15 cellular contexts compared by ENCODE assay signal in genomic region chr13:33202644-33203169, GRCh38.
A peak's percentile ranks its signal among the peaks of the same experiment; 100 is the strongest.
DNase-seq lines count a peak whose midpoint lies in the region; ATAC-seq, FAIRE-seq and TF ChIP-seq lines count a peak whose summit lies in the region.
"Had no signal": no experiment of that assay in that cellular context is flagged by ENCODE, and none has a peak within 500 bp of the region (broad histone marks: within the 10 kb centered on the region; RNA-seq: fewer than 3 reads in every experiment).

No MANE protein-coding gene starts in this region.

- ATAC-seq in GM18907 (IDR thresholded peaks at IDR 0.05; ENCODE audit: unreplicated experiment) (peak; percentile 41), HG03354 (IDR thresholded peaks at IDR 0.05; ENCODE audit: poor library complexity, severe bottlenecking, unreplicated experiment) (peak; percentile 47), HG03280 (IDR thresholded peaks at IDR 0.05; ENCODE audit: unreplicated experiment) (no peak)
- no peak for ATAC-seq in activated T-cell treated with anti-CD3 and anti-CD28 coated beads, Interleukin-2, amount 50 U/mL, for 72 hours (replicated peaks in 1 of 2)
- ATAC-seq: right cardiac atrium had no signal

- H3K36me3 Mint-ChIP-seq in activated T-cell treated with anti-CD3 and anti-CD28 coated beads, Interleukin-2, amount 50 U/mL, for 72 hours (ENCODE audit: insufficient read depth in 2 of 2), result no peaks in the 10 kb centered on the region

- H3K4me3 ChIP-seq in brain microvascular endothelial cell (ENCODE audit: low read depth, low read length), result no peak overlapping the region
- H3K4me3 ChIP-seq in stomach smooth muscle (ENCODE audit: low read length in 2 of 2), result peak overlapping the region; percentile 70 to 89
- H3K4me3 ChIP-seq: cardiac muscle cell had no signal

- H3K27me3 ChIP-seq in brain microvascular endothelial cell (replicated peaks) (no peaks in the 10 kb centered on the region), stomach smooth muscle (ENCODE audit: control insufficient read depth in 1 of 2, insufficient read depth in 2 of 2, low read length in 2 of 2) (no peaks in the 10 kb centered on the region)
- H3K27me3 ChIP-seq: cardiac muscle cell had no signal

- no peak overlapping the region for H3K27ac Mint-ChIP-seq in activated T-cell treated with anti-CD3 and anti-CD28 coated beads, Interleukin-2, amount 50 U/mL, for 72 hours
- H3K27ac Mint-ChIP-seq: stimulated activated naive CD8-positive, alpha-beta T cell treated with anti-CD3 and anti-CD28 coated beads, Interleukin-15, Interleukin-2, amounts not matched to agents 100 ng/mL and 50 ng/mL, for 24 hours had no signal

- peak overlapping the region; percentile 5 for H3K27ac ChIP-seq in brain microvascular endothelial cell
- H3K27ac ChIP-seq in stomach smooth muscle (ENCODE audit: low read length), result peak overlapping the region; percentile 90
- H3K27ac ChIP-seq: cardiac muscle cell had no signal

- TF ChIP-seq CTCF in brain microvascular endothelial cell (IDR thresholded peaks at IDR 0.05; ENCODE audit: low read depth, low read length, missing control alignments), result no peak

- peaks cover 23% of the 10 kb centered on the region for H3K4me1 Mint-ChIP-seq in activated T-cell treated with anti-CD3 and anti-CD28 coated beads, Interleukin-2, amount 50 U/mL, for 72 hours (ENCODE audit: low read depth)

- H3K4me1 ChIP-seq in stomach smooth muscle (ENCODE audit: control insufficient read depth, insufficient read depth, low read length), result peaks cover 30% of the 10 kb centered on the region

- H3K9me3 Mint-ChIP-seq in activated T-cell treated with anti-CD3 and anti-CD28 coated beads, Interleukin-2, amount 50 U/mL, for 72 hours, result no peaks in the 10 kb centered on the region
- H3K9me3 Mint-ChIP-seq: stimulated activated naive CD8-positive, alpha-beta T cell treated with anti-CD3 and anti-CD28 coated beads, Interleukin-15, Interleukin-2, amounts not matched to agents 100 ng/mL and 50 ng/mL, for 24 hours had no signal

- no peaks in the 10 kb centered on the region for H3K9me3 ChIP-seq in stomach smooth muscle (ENCODE audit: control insufficient read depth in 2 of 2, low read length in 2 of 2)

- H3K36me3 ChIP-seq in brain microvascular endothelial cell (replicated peaks) (peaks cover 11% of the 10 kb centered on the region), stomach smooth muscle (ENCODE audit: control insufficient read depth in 2 of 2, insufficient read depth in 2 of 2, low read length in 2 of 2) (no peaks in the 10 kb centered on the region)
- H3K36me3 ChIP-seq: cardiac muscle cell had no signal

- DNase-seq in brain microvascular endothelial cell (no peak), urothelium cell line (ENCODE audit: low spot score) (no peak)
- no peak for DNase-seq in activated T-cell treated with anti-CD3 and anti-CD28 coated beads, Interleukin-2, amount 50 U/mL, for 72 hours
- DNase-seq: KG1, NCI-H2029, NCI-H748 treated with DMSO at 0.1 percent for 48 hours, right cardiac atrium, Right ventricle myocardium superior had no signal

- H3K27me3 Mint-ChIP-seq in activated T-cell treated with anti-CD3 and anti-CD28 coated beads, Interleukin-2, amount 50 U/mL, for 72 hours (ENCODE audit: low read depth), result peaks cover 9% of the 10 kb centered on the region

- H3K4me3 Mint-ChIP-seq in activated T-cell treated with anti-CD3 and anti-CD28 coated beads, Interleukin-2, amount 50 U/mL, for 72 hours, result no peak overlapping the region
- H3K4me3 Mint-ChIP-seq: stimulated activated naive CD8-positive, alpha-beta T cell treated with anti-CD3 and anti-CD28 coated beads, Interleukin-15, Interleukin-2, amounts not matched to agents 100 ng/mL and 50 ng/mL, for 24 hours had no signal

- FAIRE-seq in urothelium cell line (lab: Jason Lieb, UNC), result no peak
- FAIRE-seq: TTC549 had no signal

- in situ Hi-C loops in brain microvascular endothelial cell (cut with HindIII; ENCODE audit: low pct_ligation_motif_present, low sequenced_read_pairs), result no loop called here

- peak overlapping the region in 1 of 2 donors; percentile 93 for H3K9ac ChIP-seq in stomach smooth muscle (ENCODE audit: low read length in 2 of 2)

Comparison
In these comparisons a context has a peak if more than half of its experiments do, and no peak if none do; other contexts are left out.
1. ATAC-seq: peak in GM18907 (single experiment) and HG03354 (single experiment); none in activated T-cell treated with anti-CD3 and anti-CD28 coated beads, Interleukin-2, amount 50 U/mL, for 72 hours (0 of 2) and HG03280 (single experiment).